In the genomic region with DNA sequence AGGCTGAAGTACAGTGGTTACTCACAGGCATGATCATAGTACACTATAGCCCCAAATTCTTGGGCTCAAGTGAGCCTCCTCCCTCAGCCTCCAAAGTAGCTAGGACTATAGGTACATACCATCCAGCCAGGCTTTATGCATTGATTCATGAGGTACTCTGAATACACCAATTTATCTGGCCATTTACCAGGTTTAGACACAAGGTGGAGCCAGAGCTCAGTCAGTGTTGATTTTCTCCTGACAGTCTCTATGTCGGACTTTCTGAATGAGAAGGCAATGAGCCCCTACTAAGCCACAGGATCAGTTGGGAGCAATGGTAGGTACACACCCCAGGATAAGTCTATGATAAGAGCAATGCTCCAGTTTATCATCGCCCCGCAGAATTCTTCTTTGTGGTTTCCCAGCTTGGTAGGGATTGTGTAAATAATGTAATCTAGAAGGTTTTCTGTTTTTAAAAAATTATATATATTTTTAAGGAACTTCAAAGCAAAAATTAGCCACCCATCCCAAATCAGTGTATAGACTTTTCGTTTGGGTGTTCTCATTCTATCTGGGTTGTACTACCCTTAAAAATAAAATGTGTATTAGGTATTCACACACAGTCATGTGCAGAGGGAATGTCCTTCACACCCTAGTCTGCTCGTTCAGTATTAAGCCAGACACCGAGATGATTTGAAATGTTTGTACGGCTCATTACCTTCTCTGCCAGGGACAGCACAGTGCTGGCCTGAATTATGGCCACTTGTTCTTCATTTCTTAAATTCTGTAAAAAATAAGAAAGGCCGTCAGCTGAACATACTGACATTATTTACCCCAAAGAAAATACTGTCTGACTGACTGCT, we compare ENCODE assay signal across 8 cellular contexts.
A peak's percentile ranks its signal among the peaks of the same experiment; 100 is the strongest.
DNase-seq lines count a peak whose midpoint lies in the region; ATAC-seq and TF ChIP-seq lines count a peak whose summit lies in the region.

No MANE protein-coding gene starts in this region.

- no peak overlapping the region for H3K9ac ChIP-seq in colonic mucosa (ENCODE audit: low read depth in 2 of 2, low read length in 2 of 2)

- H3K36me3 ChIP-seq in CD8-positive, alpha-beta memory T cell (ENCODE audit: insufficient read depth, low read length), result no peaks in the 10 kb centered on the region
- H3K36me3 ChIP-seq in colonic mucosa, result no peaks in the 10 kb centered on the region

- TF ChIP-seq CTCF in colonic mucosa (IDR thresholded peaks at IDR 0.05), result peak; percentile 61

- no peaks in the 10 kb centered on the region for H3K9me3 ChIP-seq in CD8-positive, alpha-beta memory T cell (ENCODE audit: low read length)
- H3K9me3 ChIP-seq in colonic mucosa, result no peaks in the 10 kb centered on the region

- H3K4me1 Mint-ChIP-seq in CD8-positive, alpha-beta memory T cell, result peaks cover 0 to 4% (median 0%) of the 10 kb centered on the region in 3 donors

- H3K4me1 ChIP-seq in CD8-positive, alpha-beta memory T cell (ENCODE audit: insufficient read depth, low read length), result no peaks in the 10 kb centered on the region
- H3K4me1 ChIP-seq in colonic mucosa, result no peaks in the 10 kb centered on the region

- H3K27me3 ChIP-seq in CD8-positive, alpha-beta memory T cell (ENCODE audit: insufficient read depth, low read length, poor library complexity, severe bottlenecking), result no peaks in the 10 kb centered on the region
- H3K27me3 ChIP-seq in colonic mucosa, result no peaks in the 10 kb centered on the region

- H3K27ac ChIP-seq in CD8-positive, alpha-beta memory T cell (ENCODE audit: low read depth, low read length), result no peak overlapping the region
- H3K27ac ChIP-seq in colonic mucosa, result no peak overlapping the region

- ATAC-seq in GM19324 (IDR thresholded peaks at IDR 0.05; ENCODE audit: low FRiP score, unreplicated experiment) (peak; percentile 78), HG03280 (IDR thresholded peaks at IDR 0.05; ENCODE audit: unreplicated experiment) (peak; percentile 90), left lobe of liver (peak; percentile 99)

- no peak overlapping the region for H3K4me3 Mint-ChIP-seq in CD8-positive, alpha-beta memory T cell

- CTCF ChIA-PET in CD8-positive, alpha-beta memory T cell (lab: Charles Lee), result interaction anchor here (0.6 to 4.5 kb wide), 9 partner anchors 8 to 232 kb away, joined by 3 to 59 read pairs (median 3); no protein-coding TSS in a partner anchor

- peak overlapping the region in 2 of 8 donors; percentile 15 to 76 for H3K27ac Mint-ChIP-seq in CD8-positive, alpha-beta memory T cell

- intact Hi-C loops in colonic mucosa (cut with DNase I), result loop anchor here (2.0 to 5.0 kb wide), 2 partner anchors 64 to 311 kb away; no protein-coding TSS in a partner anchor

- H3K27me3 Mint-ChIP-seq in CD8-positive, alpha-beta memory T cell, result peaks cover 0 to 3% of the 10 kb centered on the region in 2 donors

- peak; percentile 13 to 58 (median 24) for DNase-seq in CD8-positive, alpha-beta memory T cell
- peak; percentile 82 for DNase-seq in NCI-H2227 (lab: John Stamatoyannopoulos, UW; ENCODE audit: unreplicated experiment)
- DNase-seq in activated CD4-positive, alpha-beta T cell treated with anti-CD3 and anti-CD28 coated beads for 1 hour, result peak; percentile 10
- peak; percentile 75 for DNase-seq in colonic mucosa
- peak; percentile 70 for DNase-seq in left lobe of liver (ENCODE audit: low spot score)
- peak; percentile 12 for DNase-seq in stimulated activated CD8-positive, alpha-beta memory T cell treated with anti-CD3 and anti-CD28 coated beads, Interleukin-15, amount 100 ng/mL, for 1 hour (ENCODE audit: low read depth)

- H3K9me3 Mint-ChIP-seq in CD8-positive, alpha-beta memory T cell, result no peaks in the 10 kb centered on the region

- H3K4me3 ChIP-seq in CD8-positive, alpha-beta memory T cell (ENCODE audit: low read length), result no peak overlapping the region
- no peak overlapping the region for H3K4me3 ChIP-seq in colonic mucosa

- peaks cover 5 to 42% (median 22%) of the 10 kb centered on the region in 3 donors for H3K36me3 Mint-ChIP-seq in CD8-positive, alpha-beta memory T cell

- POLR2A ChIA-PET in CD8-positive, alpha-beta memory T cell (lab: Charles Lee), result interaction anchor here (0.5 kb wide), 1 partner anchor 9 kb away, joined by 7 read pairs; no protein-coding TSS in a partner anchor

Comparison
In these comparisons a context has a peak if more than half of its experiments do, and no peak if none do; other contexts are left out.
1. DNase-seq: peak in every context shown above with its lines; median percentile 82 in NCI-H2227; 75 in colonic mucosa; 70 in left lobe of liver; 24 in CD8-positive, alpha-beta memory T cell; 12 in stimulated activated CD8-positive, alpha-beta memory T cell treated with anti-CD3 and anti-CD28 coated beads, Interleukin-15, amount 100 ng/mL, for 1 hour; 10 in activated CD4-positive, alpha-beta T cell treated with anti-CD3 and anti-CD28 coated beads for 1 hour.